ENCODE assay signal across 1 cellular context in genomic region chr7:54992876-54993490, GRCh38.
TF ChIP-seq lines count a peak whose summit lies in the region.

No MANE protein-coding gene starts in this region.

TF ChIP-seq in HepG2, 621 proteins besides CTCF, POLR2A, EP300 and RAD21 (continued from another document and continues in another):
- TF ChIP-seq, protein P1, sequence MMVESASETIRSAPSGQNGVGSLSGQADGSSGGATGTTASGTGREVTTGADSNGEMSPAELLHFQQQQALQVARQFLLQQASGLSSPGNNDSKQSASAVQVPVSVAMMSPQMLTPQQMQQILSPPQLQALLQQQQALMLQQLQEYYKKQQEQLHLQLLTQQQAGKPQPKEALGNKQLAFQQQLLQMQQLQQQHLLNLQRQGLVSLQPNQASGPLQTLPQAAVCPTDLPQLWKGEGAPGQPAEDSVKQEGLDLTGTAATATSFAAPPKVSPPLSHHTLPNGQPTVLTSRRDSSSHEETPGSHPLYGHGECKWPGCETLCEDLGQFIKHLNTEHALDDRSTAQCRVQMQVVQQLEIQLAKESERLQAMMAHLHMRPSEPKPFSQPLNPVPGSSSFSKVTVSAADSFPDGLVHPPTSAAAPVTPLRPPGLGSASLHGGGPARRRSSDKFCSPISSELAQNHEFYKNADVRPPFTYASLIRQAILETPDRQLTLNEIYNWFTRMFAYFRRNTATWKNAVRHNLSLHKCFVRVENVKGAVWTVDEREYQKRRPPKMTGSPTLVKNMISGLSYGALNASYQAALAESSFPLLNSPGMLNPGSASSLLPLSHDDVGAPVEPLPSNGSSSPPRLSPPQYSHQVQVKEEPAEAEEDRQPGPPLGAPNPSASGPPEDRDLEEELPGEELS (CRISPR knock-in tag; IDR thresholded peaks at IDR 0.05) = peak; percentile 50; the same call in 1 of the 2 replicates
- TF ChIP-seq THAP9 (CRISPR knock-in tag; IDR thresholded peaks at IDR 0.05; ENCODE audit: borderline replicate concordance) = no peak
- TF ChIP-seq ZNF607 (CRISPR knock-in tag; IDR thresholded peaks at IDR 0.05; ENCODE audit: borderline replicate concordance) = no peak
- no peak for TF ChIP-seq SOX6 (IDR thresholded peaks at IDR 0.05)
- peak; percentile 26; the same call in 1 of the 2 replicates for TF ChIP-seq SOX6 (CRISPR knock-in tag; IDR thresholded peaks at IDR 0.05)
- TF ChIP-seq ZNF280D (CRISPR knock-in tag; IDR thresholded peaks at IDR 0.05) = no peak
- no peak for TF ChIP-seq KMT2A (CRISPR knock-in tag; IDR thresholded peaks at IDR 0.05)
- TF ChIP-seq, protein P2, sequence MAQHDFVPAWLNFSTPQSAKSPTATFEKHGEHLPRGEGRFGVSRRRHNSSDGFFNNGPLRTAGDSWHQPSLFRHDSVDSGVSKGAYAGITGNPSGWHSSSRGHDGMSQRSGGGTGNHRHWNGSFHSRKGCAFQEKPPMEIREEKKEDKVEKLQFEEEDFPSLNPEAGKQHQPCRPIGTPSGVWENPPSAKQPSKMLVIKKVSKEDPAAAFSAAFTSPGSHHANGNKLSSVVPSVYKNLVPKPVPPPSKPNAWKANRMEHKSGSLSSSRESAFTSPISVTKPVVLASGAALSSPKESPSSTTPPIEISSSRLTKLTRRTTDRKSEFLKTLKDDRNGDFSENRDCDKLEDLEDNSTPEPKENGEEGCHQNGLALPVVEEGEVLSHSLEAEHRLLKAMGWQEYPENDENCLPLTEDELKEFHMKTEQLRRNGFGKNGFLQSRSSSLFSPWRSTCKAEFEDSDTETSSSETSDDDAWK (CRISPR knock-in tag; IDR thresholded peaks at IDR 0.05) = no peak
- no peak for TF ChIP-seq MAFG (CRISPR knock-in tag; IDR thresholded peaks at IDR 0.05)
- TF ChIP-seq RARG (CRISPR knock-in tag; IDR thresholded peaks at IDR 0.05; ENCODE audit: low read depth) = no peak
- TF ChIP-seq, protein P3, sequence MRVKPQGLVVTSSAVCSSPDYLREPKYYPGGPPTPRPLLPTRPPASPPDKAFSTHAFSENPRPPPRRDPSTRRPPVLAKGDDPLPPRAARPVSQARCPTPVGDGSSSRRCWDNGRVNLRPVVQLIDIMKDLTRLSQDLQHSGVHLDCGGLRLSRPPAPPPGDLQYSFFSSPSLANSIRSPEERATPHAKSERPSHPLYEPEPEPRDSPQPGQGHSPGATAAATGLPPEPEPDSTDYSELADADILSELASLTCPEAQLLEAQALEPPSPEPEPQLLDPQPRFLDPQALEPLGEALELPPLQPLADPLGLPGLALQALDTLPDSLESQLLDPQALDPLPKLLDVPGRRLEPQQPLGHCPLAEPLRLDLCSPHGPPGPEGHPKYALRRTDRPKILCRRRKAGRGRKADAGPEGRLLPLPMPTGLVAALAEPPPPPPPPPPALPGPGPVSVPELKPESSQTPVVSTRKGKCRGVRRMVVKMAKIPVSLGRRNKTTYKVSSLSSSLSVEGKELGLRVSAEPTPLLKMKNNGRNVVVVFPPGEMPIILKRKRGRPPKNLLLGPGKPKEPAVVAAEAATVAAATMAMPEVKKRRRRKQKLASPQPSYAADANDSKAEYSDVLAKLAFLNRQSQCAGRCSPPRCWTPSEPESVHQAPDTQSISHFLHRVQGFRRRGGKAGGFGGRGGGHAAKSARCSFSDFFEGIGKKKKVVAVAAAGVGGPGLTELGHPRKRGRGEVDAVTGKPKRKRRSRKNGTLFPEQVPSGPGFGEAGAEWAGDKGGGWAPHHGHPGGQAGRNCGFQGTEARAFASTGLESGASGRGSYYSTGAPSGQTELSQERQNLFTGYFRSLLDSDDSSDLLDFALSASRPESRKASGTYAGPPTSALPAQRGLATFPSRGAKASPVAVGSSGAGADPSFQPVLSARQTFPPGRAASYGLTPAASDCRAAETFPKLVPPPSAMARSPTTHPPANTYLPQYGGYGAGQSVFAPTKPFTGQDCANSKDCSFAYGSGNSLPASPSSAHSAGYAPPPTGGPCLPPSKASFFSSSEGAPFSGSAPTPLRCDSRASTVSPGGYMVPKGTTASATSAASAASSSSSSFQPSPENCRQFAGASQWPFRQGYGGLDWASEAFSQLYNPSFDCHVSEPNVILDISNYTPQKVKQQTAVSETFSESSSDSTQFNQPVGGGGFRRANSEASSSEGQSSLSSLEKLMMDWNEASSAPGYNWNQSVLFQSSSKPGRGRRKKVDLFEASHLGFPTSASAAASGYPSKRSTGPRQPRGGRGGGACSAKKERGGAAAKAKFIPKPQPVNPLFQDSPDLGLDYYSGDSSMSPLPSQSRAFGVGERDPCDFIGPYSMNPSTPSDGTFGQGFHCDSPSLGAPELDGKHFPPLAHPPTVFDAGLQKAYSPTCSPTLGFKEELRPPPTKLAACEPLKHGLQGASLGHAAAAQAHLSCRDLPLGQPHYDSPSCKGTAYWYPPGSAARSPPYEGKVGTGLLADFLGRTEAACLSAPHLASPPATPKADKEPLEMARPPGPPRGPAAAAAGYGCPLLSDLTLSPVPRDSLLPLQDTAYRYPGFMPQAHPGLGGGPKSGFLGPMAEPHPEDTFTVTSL (CRISPR knock-in tag; IDR thresholded peaks at IDR 0.05; ENCODE audit: borderline replicate concordance) = no peak
- peak; percentile 88 for TF ChIP-seq CEBPB (IDR thresholded peaks at IDR 0.05; ENCODE audit: borderline replicate concordance, low read depth, low read length)
- no peak for TF ChIP-seq ZNF430 (CRISPR knock-in tag; IDR thresholded peaks at IDR 0.05)
- TF ChIP-seq NR2F1 (CRISPR knock-in tag; IDR thresholded peaks at IDR 0.05) = peak; percentile 40 to 60
- TF ChIP-seq PBX3 (CRISPR knock-in tag; IDR thresholded peaks at IDR 0.05; ENCODE audit: borderline replicate concordance) = no peak
- TF ChIP-seq FOXO1 (CRISPR knock-in tag; IDR thresholded peaks at IDR 0.05) = no peak
- TF ChIP-seq MYC (CRISPR knock-in tag; IDR thresholded peaks at IDR 0.05; ENCODE audit: borderline replicate concordance) = no peak
- no peak for TF ChIP-seq XBP1 (CRISPR knock-in tag; IDR thresholded peaks at IDR 0.05)
- TF ChIP-seq, protein P4, sequence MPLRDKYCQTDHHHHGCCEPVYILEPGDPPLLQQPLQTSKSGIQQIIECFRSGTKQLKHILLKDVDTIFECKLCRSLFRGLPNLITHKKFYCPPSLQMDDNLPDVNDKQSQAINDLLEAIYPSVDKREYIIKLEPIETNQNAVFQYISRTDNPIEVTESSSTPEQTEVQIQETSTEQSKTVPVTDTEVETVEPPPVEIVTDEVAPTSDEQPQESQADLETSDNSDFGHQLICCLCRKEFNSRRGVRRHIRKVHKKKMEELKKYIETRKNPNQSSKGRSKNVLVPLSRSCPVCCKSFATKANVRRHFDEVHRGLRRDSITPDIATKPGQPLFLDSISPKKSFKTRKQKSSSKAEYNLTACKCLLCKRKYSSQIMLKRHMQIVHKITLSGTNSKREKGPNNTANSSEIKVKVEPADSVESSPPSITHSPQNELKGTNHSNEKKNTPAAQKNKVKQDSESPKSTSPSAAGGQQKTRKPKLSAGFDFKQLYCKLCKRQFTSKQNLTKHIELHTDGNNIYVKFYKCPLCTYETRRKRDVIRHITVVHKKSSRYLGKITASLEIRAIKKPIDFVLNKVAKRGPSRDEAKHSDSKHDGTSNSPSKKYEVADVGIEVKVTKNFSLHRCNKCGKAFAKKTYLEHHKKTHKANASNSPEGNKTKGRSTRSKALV (CRISPR knock-in tag; IDR thresholded peaks at IDR 0.05) = no peak
- TF ChIP-seq KLF13 (CRISPR knock-in tag; IDR thresholded peaks at IDR 0.05) = no peak
- TF ChIP-seq FOXP1 (IDR thresholded peaks at IDR 0.05) = no peak
- TF ChIP-seq FOXP1 (CRISPR knock-in tag; IDR thresholded peaks at IDR 0.05) = peak; percentile 34; the same call in 1 of the 2 replicates
- peak; percentile 70; the same call in 1 of the 2 replicates for TF ChIP-seq NR2F2 (IDR thresholded peaks at IDR 0.05; ENCODE audit: borderline replicate concordance, low read depth)
- TF ChIP-seq KLF15 (CRISPR knock-in tag; IDR thresholded peaks at IDR 0.05; ENCODE audit: borderline replicate concordance) = no peak
- TF ChIP-seq SKI (IDR thresholded peaks at IDR 0.05; ENCODE audit: partially characterized antibody) = no peak
- TF ChIP-seq ZNF556 (CRISPR knock-in tag; IDR thresholded peaks at IDR 0.05; ENCODE audit: borderline replicate concordance) = no peak
- no peak for TF ChIP-seq ZNF670 (CRISPR knock-in tag; IDR thresholded peaks at IDR 0.05; ENCODE audit: borderline replicate concordance)
- no peak for TF ChIP-seq ZKSCAN5 (CRISPR knock-in tag; IDR thresholded peaks at IDR 0.05)
- no peak for TF ChIP-seq CCDC6 (CRISPR knock-in tag; IDR thresholded peaks at IDR 0.05)
- no peak for TF ChIP-seq KDM2A (CRISPR knock-in tag; IDR thresholded peaks at IDR 0.05; ENCODE audit: borderline replicate concordance, low read depth)
- no peak for TF ChIP-seq GZF1 (CRISPR knock-in tag; IDR thresholded peaks at IDR 0.05)
- peak; percentile 27; the same call in 1 of the 2 replicates for TF ChIP-seq GFI1 (CRISPR knock-in tag; IDR thresholded peaks at IDR 0.05; ENCODE audit: borderline replicate concordance)
- no peak for TF ChIP-seq GTF2F1 (IDR thresholded peaks at IDR 0.05; ENCODE audit: low read length)
- TF ChIP-seq TEAD3 (CRISPR knock-in tag; optimal IDR thresholded peaks at IDR 0.05; ENCODE audit: borderline replicate concordance) = no peak
- no peak for TF ChIP-seq SRSF9 (IDR thresholded peaks at IDR 0.05; ENCODE audit: borderline replicate concordance, insufficient read depth, low read depth, low read length, poor library complexity, severe bottlenecking)
- no peak for TF ChIP-seq ZSCAN29 (CRISPR knock-in tag; conservative IDR thresholded peaks at IDR 0.05)
- no peak for TF ChIP-seq IKZF4 (CRISPR knock-in tag; IDR thresholded peaks at IDR 0.05; ENCODE audit: borderline replicate concordance, low read depth, not compliant biosample characterization)
- TF ChIP-seq ZNF329 (CRISPR knock-in tag; IDR thresholded peaks at IDR 0.05; ENCODE audit: low read depth) = no peak
- TF ChIP-seq LCORL (IDR thresholded peaks at IDR 0.05) = no peak
- TF ChIP-seq LCORL (CRISPR knock-in tag; IDR thresholded peaks at IDR 0.05) = no peak
- TF ChIP-seq IKZF1 (IDR thresholded peaks at IDR 0.05) = no peak
- peak; percentile 49; the same call in 1 of the 2 replicates for TF ChIP-seq RARA (CRISPR knock-in tag; IDR thresholded peaks at IDR 0.05)
- peak; percentile 36; the same call in 1 of the 2 replicates for TF ChIP-seq BCL6 (CRISPR knock-in tag; IDR thresholded peaks at IDR 0.05)
